ENCODE assay signal across 1 cellular context in the genomic region with DNA sequence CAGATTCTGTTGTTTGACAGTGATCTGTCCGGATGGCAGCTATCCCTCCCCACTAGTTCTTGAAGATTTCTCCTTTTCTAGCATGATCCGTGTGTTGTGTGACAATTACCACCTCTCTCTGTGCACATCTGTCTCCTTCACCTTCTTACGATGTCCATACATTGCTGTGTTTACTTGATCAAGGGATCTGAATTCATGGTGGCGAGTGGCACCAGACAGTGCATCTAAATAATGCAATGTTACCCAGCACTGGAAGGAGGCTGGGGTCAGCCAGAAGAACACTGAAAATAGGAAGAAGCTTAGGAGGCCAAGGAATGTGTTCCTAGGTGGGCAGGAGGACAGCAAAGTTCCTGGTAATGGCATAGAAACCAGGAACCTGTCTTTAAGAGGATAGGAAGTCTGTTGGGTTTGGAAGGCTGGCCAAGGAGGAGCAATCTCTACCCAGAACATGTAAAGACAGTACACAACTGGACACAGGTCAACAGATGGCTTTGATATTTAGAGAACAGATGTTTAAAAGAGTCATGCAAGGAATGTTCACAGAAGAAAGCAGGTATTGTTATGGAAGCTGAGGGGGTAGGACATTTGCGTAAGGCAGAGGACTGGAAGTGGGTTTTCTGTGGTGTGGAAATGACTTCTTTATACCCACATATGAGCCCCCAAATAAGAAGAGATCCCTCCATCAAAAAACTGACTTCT.
TF ChIP-seq lines count a peak whose summit lies in the region.

No MANE protein-coding gene starts in this region.

TF ChIP-seq in IMR-90, 13 proteins besides CTCF, POLR2A, EP300 and RAD21:
- TF ChIP-seq MXI1 (IDR thresholded peaks at IDR 0.05; ENCODE audit: borderline replicate concordance, low read depth, low read length) (no peak), NFE2L2 (IDR thresholded peaks at IDR 0.05; ENCODE audit: low read depth, low read length) (no peak)
- TF ChIP-seq, protein P1, sequence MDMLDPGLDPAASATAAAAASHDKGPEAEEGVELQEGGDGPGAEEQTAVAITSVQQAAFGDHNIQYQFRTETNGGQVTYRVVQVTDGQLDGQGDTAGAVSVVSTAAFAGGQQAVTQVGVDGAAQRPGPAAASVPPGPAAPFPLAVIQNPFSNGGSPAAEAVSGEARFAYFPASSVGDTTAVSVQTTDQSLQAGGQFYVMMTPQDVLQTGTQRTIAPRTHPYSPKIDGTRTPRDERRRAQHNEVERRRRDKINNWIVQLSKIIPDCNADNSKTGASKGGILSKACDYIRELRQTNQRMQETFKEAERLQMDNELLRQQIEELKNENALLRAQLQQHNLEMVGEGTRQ (IDR thresholded peaks at IDR 0.05; ENCODE audit: low read depth, low read length), result no peak
